31 cellular contexts compared by ENCODE assay signal in genomic region chr6:108604156-108604555, GRCh38.
"Had no signal": no experiment of that assay in that cellular context is flagged by ENCODE, and none has a peak within 500 bp of the region (broad histone marks: within the 10 kb centered on the region; RNA-seq: fewer than 3 reads in every experiment).

No MANE protein-coding gene starts in this region.

- H3K27me3 Mint-ChIP-seq: activated B cell treated with CpG ODN at 0.5 μM for 24 hours; activated CD8-positive, alpha-beta T cell treated with anti-CD3 and anti-CD28 coated beads for 36 hours; activated naive CD8-positive, alpha-beta T cell; activated T-helper 17 cell treated with anti-CD3 and anti-CD28 coated beads, Interleukin-2, amount 50 U/mL, for 72 hours; T-helper 17 cell had no signal

- H3K27ac ChIP-seq: body of pancreas, epithelial cell of prostate, esophagus squamous epithelium, WERI-Rb-1 had no signal

- H3K36me3 ChIP-seq: heart left ventricle, WERI-Rb-1 had no signal

- H3K9me3 Mint-ChIP-seq: activated B cell treated with CpG ODN at 0.5 μM for 24 hours; activated CD8-positive, alpha-beta T cell treated with anti-CD3 and anti-CD28 coated beads for 36 hours; activated T-cell treated with anti-CD3 and anti-CD28 coated beads, Interleukin-2, amount 50 U/mL, for 4 hours; activated T-helper 17 cell treated with anti-CD3 and anti-CD28 coated beads, Interleukin-2, amount 50 U/mL, for 72 hours; T-helper 2 cell treated with Interferon-gamma antibody and Interleukin-4, amounts not matched to agents 5 μg/mL and 100 μg/mL, for 36 hours had no signal

- H3K9me3 ChIP-seq: body of pancreas, esophagus squamous epithelium, heart left ventricle had no signal

- H3K4me3 Mint-ChIP-seq: activated B cell treated with CpG ODN at 0.5 μM for 24 hours; activated CD8-positive, alpha-beta T cell treated with anti-CD3 and anti-CD28 coated beads for 36 hours; activated naive CD8-positive, alpha-beta T cell; activated T-cell treated with anti-CD3 and anti-CD28 coated beads, Interleukin-2, amount 50 U/mL, for 4 hours; activated T-helper 17 cell treated with anti-CD3 and anti-CD28 coated beads, Interleukin-2, amount 50 U/mL, for 72 hours; T-helper 17 cell; T-helper 2 cell treated with Interferon-gamma antibody and Interleukin-4, amounts not matched to agents 5 μg/mL and 100 μg/mL, for 36 hours had no signal

- DNase-seq: activated B cell treated with CpG ODN at 0.5 μM for 24 hours; activated CD4-positive, alpha-beta T cell treated with anti-CD3 and anti-CD28 coated beads for 48 hours; activated CD4-positive, alpha-beta T cell treated with anti-CD3 and anti-CD28 coated beads, Interleukin-2, amount 50 U/mL, for 1 hour; activated CD4-positive, alpha-beta T cell treated with anti-CD3 and anti-CD28 coated beads, Interleukin-2, amount 50 U/mL, for 48 hours; activated CD8-positive, alpha-beta memory T cell treated with anti-CD3 and anti-CD28 coated beads for 24 hours; activated CD8-positive, alpha-beta T cell treated with anti-CD3 and anti-CD28 coated beads for 36 hours; activated effector memory CD4-positive, alpha-beta T cell treated with Interleukin-2 at 50 U/mL for 16 hours; activated gamma-delta T cell treated with Interleukin-2 at 50 U/mL for 16 hours; activated naive CD4-positive, alpha-beta T cell treated with anti-CD3 and anti-CD28 coated beads, Interleukin-2, amount 50 U/mL, for 16 hours; activated naive CD4-positive, alpha-beta T cell treated with Interleukin-2 at 50 U/mL for 16 hours; activated T-cell treated with anti-CD3 and anti-CD28 coated beads, Interleukin-2, amount 50 U/mL, for 4 hours; amniotic stem cell; anterior cingulate cortex; body of pancreas; caudate nucleus; cortex of kidney; dermis blood vessel endothelial cell; effector CD4-positive, alpha-beta T cell; esophagus squamous epithelium; foreskin melanocyte; glutamatergic neuron; heart left ventricle; T-helper 1 cell; T-helper 17 cell; T1000; WERI-Rb-1 had no signal

- ATAC-seq: activated CD4-positive, CD25-positive, alpha-beta regulatory T cell treated with anti-CD3 and anti-CD28 coated beads, Interleukin-2, amount 50 U/mL, for 24 hours; activated CD8-positive, alpha-beta T cell treated with anti-CD3 and anti-CD28 coated beads for 36 hours; activated T-cell treated with anti-CD3 and anti-CD28 coated beads, Interleukin-2, amount 50 U/mL, for 4 hours; activated T-helper 17 cell treated with anti-CD3 and anti-CD28 coated beads, Interleukin-2, amount 50 U/mL, for 72 hours; body of pancreas; heart left ventricle; T-helper 17 cell had no signal

- H3K27ac Mint-ChIP-seq: activated B cell treated with CpG ODN at 0.5 μM for 24 hours; activated CD8-positive, alpha-beta T cell treated with anti-CD3 and anti-CD28 coated beads for 36 hours; activated naive CD8-positive, alpha-beta T cell; activated T-helper 17 cell treated with anti-CD3 and anti-CD28 coated beads, Interleukin-2, amount 50 U/mL, for 72 hours; T-helper 17 cell; T-helper 2 cell treated with Interferon-gamma antibody and Interleukin-4, amounts not matched to agents 5 μg/mL and 100 μg/mL, for 36 hours had no signal

- H3K27me3 ChIP-seq: body of pancreas, esophagus squamous epithelium, heart left ventricle had no signal

- H3K4me3 ChIP-seq: body of pancreas, esophagus squamous epithelium, heart left ventricle had no signal
